ENCODE assay signal across 16 cellular contexts in genomic region chr17:75602644-75603043, GRCh38. TPM values are rescaled to one million over a fixed set of nuclear protein-coding genes. Genes with fewer than 3 reads are reported as not detected.
"Had no signal": no experiment of that assay in that cellular context is flagged by ENCODE, and none has a peak within 500 bp of the region (broad histone marks: within the 10 kb centered on the region; RNA-seq: fewer than 3 reads in every experiment).

No MANE protein-coding gene starts in this region.

- H3K4me3 ChIP-seq: prostate gland, skin epidermis, transverse colon had no signal

- ATAC-seq: activated T-cell treated with anti-CD3 and anti-CD28 coated beads, Interleukin-2, amount 50 U/mL, for 4 hours; left colon had no signal

- H3K9me3 ChIP-seq: prostate gland, transverse colon had no signal

- DNase-seq: activated CD4-positive, alpha-beta T cell treated with anti-CD3 and anti-CD28 coated beads for 1 hour; activated CD4-positive, alpha-beta T cell treated with anti-CD3 and anti-CD28 coated beads, Interleukin-2, amount 50 U/mL, for 48 hours; activated gamma-delta T cell; activated T-cell treated with anti-CD3 and anti-CD28 coated beads, Interleukin-2, amount 50 U/mL, for 4 hours; amygdala; cerebellar nuclear complex; dermis blood vessel endothelial cell; erythroblast; glutamatergic neuron; immature natural killer cell; left colon; SW 1271; transverse colon had no signal

- H3K4me1 ChIP-seq: prostate gland had no signal

- H3K27me3 ChIP-seq: transverse colon had no signal

- H3K27ac ChIP-seq: prostate gland had no signal

- H3K36me3 ChIP-seq: prostate gland, transverse colon had no signal

RNA-seq across cellular contexts. Expression of gene SMIM5, which starts 30.6 kb away (rescaled TPM):
- total RNA-seq: dermis blood vessel endothelial cell, lung microvascular endothelial cell had no signal
